ENCODE assay signal across 16 cellular contexts in the genomic region with DNA sequence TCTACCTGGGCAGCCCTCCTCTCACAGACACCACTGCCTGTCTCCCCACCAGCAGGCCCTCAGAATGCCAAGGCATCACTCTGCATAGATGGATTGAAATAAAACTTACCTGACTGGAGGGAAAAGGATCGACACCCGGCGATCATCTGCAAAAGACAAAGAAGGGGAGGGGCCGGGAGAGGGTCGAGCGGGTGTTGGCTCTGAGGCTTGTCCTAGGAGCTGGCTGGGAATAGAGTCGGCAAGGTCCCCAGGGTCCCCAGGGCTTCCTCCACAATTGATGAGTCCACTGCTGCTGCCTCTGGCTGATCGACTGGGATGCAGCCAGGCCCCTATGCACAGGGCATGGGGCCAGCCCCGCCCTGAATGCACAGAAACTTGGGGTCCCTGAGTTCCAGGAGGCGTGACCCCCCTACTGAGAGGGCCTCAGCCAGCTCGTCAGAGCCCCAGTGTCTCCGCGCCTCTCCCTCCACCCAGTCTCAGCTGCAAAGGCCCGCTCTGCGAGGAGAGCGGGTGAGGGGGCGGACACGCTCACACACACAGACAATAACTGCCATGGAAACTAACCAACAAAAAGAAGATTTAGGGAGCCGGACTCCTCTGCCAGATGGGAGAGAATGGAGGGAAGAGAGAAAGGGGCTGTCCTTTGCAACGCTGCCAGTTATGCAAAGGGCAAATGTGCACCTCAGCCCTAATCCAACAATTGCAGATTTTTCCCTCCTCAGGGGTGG. TPM values are rescaled to one million over a fixed set of nuclear protein-coding genes. Genes with fewer than 3 reads are reported as not detected.
DNase-seq lines count a peak whose midpoint lies in the region; ATAC-seq, FAIRE-seq and TF ChIP-seq lines count a peak whose summit lies in the region.
"Had no signal": no experiment of that assay in that cellular context is flagged by ENCODE, and none has a peak within 500 bp of the region (broad histone marks: within the 10 kb centered on the region; RNA-seq: fewer than 3 reads in every experiment).

A gene with protein sequence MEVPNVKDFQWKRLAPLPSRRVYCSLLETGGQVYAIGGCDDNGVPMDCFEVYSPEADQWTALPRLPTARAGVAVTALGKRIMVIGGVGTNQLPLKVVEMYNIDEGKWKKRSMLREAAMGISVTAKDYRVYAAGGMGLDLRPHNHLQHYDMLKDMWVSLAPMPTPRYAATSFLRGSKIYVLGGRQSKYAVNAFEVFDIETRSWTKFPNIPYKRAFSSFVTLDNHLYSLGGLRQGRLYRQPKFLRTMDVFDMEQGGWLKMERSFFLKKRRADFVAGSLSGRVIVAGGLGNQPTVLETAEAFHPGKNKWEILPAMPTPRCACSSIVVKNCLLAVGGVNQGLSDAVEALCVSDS (minus strand): TSS at position 499 of the 728 bp plus-strand sequence. CDS start 13,318 bp downstream, outside the sequence.

- H3K9me3 ChIP-seq in H1 (ENCODE audit: insufficient read depth in 2 of 2, low read depth in 1 of 2, low read length in 1 of 2), result no peaks in the 10 kb centered on the region
- no peaks in the 10 kb centered on the region for H3K9me3 ChIP-seq in ovary

- H2BK120ac ChIP-seq in H1 (replicated peaks; ENCODE audit: low read depth, low read length), result peak within 1 kb of the TSS; percentile 73

- H2BK5ac ChIP-seq in H1 (ENCODE audit: low read depth, low read length), result peak within 1 kb of the TSS; percentile 62; the same call in 1 of the 2 replicates

- 56% methylated on average over 19 of the region's 20 CpGs; no CpG with 5 or more reads in 1 of the 2 experiments for WGBS in H1 (ENCODE audit: extremely low coverage in 1 of 2, insufficient coverage in 1 of 2, insufficient read length in 1 of 2, insufficient replicate concordance in 2 of 2, low coverage in 1 of 2, low lambda C conversion rate in 2 of 2, missing lambda C conversion rate in 1 of 2), 2 experiments
- WGBS in ovary, 3 donors, result 5 to 18% (median 7%) methylated on average over 19 to 20 of the region's 20 CpGs

- H3K79me2 ChIP-seq in H1 (ENCODE audit: control insufficient read depth in 1 of 2, insufficient read depth in 2 of 2, low read length in 2 of 2), result no peaks in the 10 kb centered on the region

- H3K79me1 ChIP-seq in H1 (ENCODE audit: low read depth, low read length), result no peaks in the 10 kb centered on the region

- ATAC-seq in HG03025 (IDR thresholded peaks at IDR 0.05; ENCODE audit: low FRiP score, unreplicated experiment), result no peak
- ATAC-seq in left lobe of liver, result no peak
- no peak for ATAC-seq in SK-N-SH treated with all-trans-retinoic acid at 6 μM for 48 hours
- ATAC-seq: activated T-cell treated with anti-CD3 and anti-CD28 coated beads, Interleukin-2, amount 50 U/mL, for 72 hours had no signal

- H2BK20ac ChIP-seq in H1 (ENCODE audit: low read length), result peak within 1 kb of the TSS; percentile 89; the same call in 1 of the 2 replicates

- H4K91ac ChIP-seq in H1 (replicated peaks; ENCODE audit: insufficient read length, low read length), result peak within 1 kb of the TSS; percentile 57

- no peak for TF ChIP-seq CTCF in H1 (IDR thresholded peaks at IDR 0.05; ENCODE audit: control extremely low read depth in 1 of 3, insufficient read depth in 1 of 3, low read depth in 1 of 3, low read length in 3 of 3)
- no peak for TF ChIP-seq CTCF in ovary (IDR thresholded peaks at IDR 0.05)

- no peak within 1 kb of the TSS for H3K56ac ChIP-seq in H1 (replicated peaks; ENCODE audit: insufficient read length, low read depth, low read length)

- POLR2A ChIA-PET in H1 (lab: Charles Lee; ENCODE audit: partially characterized antibody), result no interaction called here

- TF ChIP-seq POLR2A in GM12891 (IDR thresholded peaks at IDR 0.05; ENCODE audit: low read depth, low read length), result no peak
- no peak for TF ChIP-seq POLR2A in H1 (IDR thresholded peaks at IDR 0.05; ENCODE audit: control extremely low read depth in 1 of 2, low read depth in 2 of 2, low read length in 2 of 2)
- peak; percentile 50 for TF ChIP-seq POLR2A in ovary (IDR thresholded peaks at IDR 0.05)

- DNase-seq in GM12891 (ENCODE audit: insufficient read length, low spot score), result no peak
- DNase-seq in NCI-H1694 treated with DMSO at 0.1 percent for 48 hours (lab: John Stamatoyannopoulos, UW), result peak; percentile 79
- DNase-seq in H1 (ENCODE audit: low read depth in 1 of 2, low spot score in 2 of 2), result no peak
- peak; percentile 76 to 81 (median 78) for DNase-seq in ovary
- DNase-seq in left lobe of liver (ENCODE audit: low spot score), result no peak
- no peak for DNase-seq in SW 1271 (lab: John Stamatoyannopoulos, UW)
- DNase-seq: activated CD4-positive, CD25-positive, alpha-beta regulatory T cell treated with anti-CD3 and anti-CD28 coated beads, Interleukin-2, amount 50 U/mL, for 72 hours; activated T-cell treated with anti-CD3 and anti-CD28 coated beads, Interleukin-2, amount 50 U/mL, for 72 hours; CD4-positive, CD25-positive, alpha-beta regulatory T cell; stimulated activated CD4-positive, alpha-beta T cell treated with anti-CD3 and anti-CD28 coated beads, Interleukin-15, amount 100 ng/mL, for 24 hours had no signal

- CTCF ChIA-PET in H1 (lab: Charles Lee; ENCODE audit: partially characterized antibody), result interaction anchor here (1.0 to 67.1 kb wide), 12 partner anchors 16 to 235 kb away, joined by 3 to 2424 read pairs (median 4); a partner anchor contains a TSS

- H3K4me3 ChIP-seq in H1 (ENCODE audit: extremely low read depth in 1 of 4, insufficient read depth in 2 of 4, low read depth in 3 of 4, low read length in 4 of 4) (peak within 1 kb of the TSS in 1 of 4 experiments; percentile 1; a peak in 1 of 8 replicates), ovary (peak within 1 kb of the TSS; percentile 46)
- H3K4me3 ChIP-seq: SK-N-MC had no signal

- H3K4me1 ChIP-seq in H1 (replicated peaks in 1 of 4; ENCODE audit: control insufficient read depth in 3 of 4, insufficient read depth in 4 of 4, low read length in 3 of 4) (peaks cover 6 to 32% (median 19%) of the 10 kb centered on the region in 4 experiments), ovary (ENCODE audit: insufficient read depth) (peaks cover 19% of the 10 kb centered on the region)

- no peak within 1 kb of the TSS for H3K14ac ChIP-seq in H1 (ENCODE audit: insufficient read length)

- intact Hi-C loops in ovary (cut with DNase I), result loop anchor here in 3 of 4 donors (5.0 to 10.0 kb wide), 3 partner anchors 78 to 131 kb away; no protein-coding TSS in a partner anchor

- 0 out of 2 replicates have a peak within 1 kb of the TSS, but pooled peaks have one; percentile 14 for H2AK5ac ChIP-seq in H1 (ENCODE audit: low read depth, low read length)

- H2BK15ac ChIP-seq in H1 (ENCODE audit: low read length), result 0 out of 2 replicates have a peak within 1 kb of the TSS, but pooled peaks have one; percentile 49

- no peak within 1 kb of the TSS for H3K27ac ChIP-seq in H1 (ENCODE audit: low read depth, low read length)
- H3K27ac ChIP-seq in ovary, result peak within 1 kb of the TSS; percentile 42 to 84
- H3K27ac ChIP-seq: SK-N-MC had no signal

- peak within 1 kb of the TSS; percentile 61; the same call in 1 of the 2 replicates for H2AFZ ChIP-seq in H1 (ENCODE audit: low read length)

- FAIRE-seq in GM12891 (lab: Jason Lieb, UNC) (no peak), H1 (lab: Jason Lieb, UNC) (no peak)
- FAIRE-seq: bronchial epithelial cell, H54 had no signal

- no peaks in the 10 kb centered on the region for H4K20me1 ChIP-seq in H1 (replicated peaks in 1 of 2; ENCODE audit: control insufficient read depth in 1 of 2, insufficient read depth in 2 of 2, low read length in 2 of 2)

- H3K18ac ChIP-seq in H1 (ENCODE audit: extremely low read depth, low read length), result peak within 1 kb of the TSS; percentile 53

- H3K4me2 ChIP-seq in H1 (ENCODE audit: insufficient read depth in 1 of 2, low read depth in 2 of 2, low read length in 2 of 2), result peak within 1 kb of the TSS; percentile 31 to 48

- peak within 1 kb of the TSS; percentile 83; the same call in 1 of the 2 replicates for H4K8ac ChIP-seq in H1 (ENCODE audit: extremely low read depth, insufficient read depth, low read length)

- H2BK12ac ChIP-seq in H1 (ENCODE audit: low read depth, low read length), result peak within 1 kb of the TSS; percentile 53; the same call in 1 of the 2 replicates

- no peaks in the 10 kb centered on the region for H3K23me2 ChIP-seq in H1 (ENCODE audit: low read depth, low read length)

- H3K27me3 ChIP-seq in H1 (replicated peaks in 1 of 4; ENCODE audit: control insufficient read depth in 3 of 4, extremely low read depth in 1 of 4, insufficient read depth in 3 of 4, low read length in 3 of 4) (no peaks in the 10 kb centered on the region), ovary (no peaks in the 10 kb centered on the region)

- H4K5ac ChIP-seq in H1 (ENCODE audit: insufficient read length, low read depth, low read length), result no peak within 1 kb of the TSS

- no peak within 1 kb of the TSS; a peak in 1 of 7 replicates for H3K9ac ChIP-seq in H1 (replicated peaks in 1 of 4; ENCODE audit: extremely low read depth in 1 of 4, low read depth in 3 of 4, low read length in 3 of 4)

- TF ChIP-seq RAD21 in H1 (IDR thresholded peaks at IDR 0.05 in 1 of 2, conservative IDR thresholded peaks at IDR 0.05 in 1 of 2; ENCODE audit: low read depth in 2 of 2, low read length in 2 of 2), result no peak

- no peak within 1 kb of the TSS for H3K23ac ChIP-seq in H1 (ENCODE audit: insufficient read length)

- TF ChIP-seq EP300 in H1 (IDR thresholded peaks at IDR 0.05; ENCODE audit: borderline replicate concordance in 1 of 2, low read depth in 2 of 2, low read length in 2 of 2), result no peak
- TF ChIP-seq EP300 in ovary (IDR thresholded peaks at IDR 0.05), result no peak

- H3K4ac ChIP-seq in H1 (replicated peaks; ENCODE audit: insufficient read length, low read depth, low read length), result no peak within 1 kb of the TSS

- H3K36me3 ChIP-seq in H1 (ENCODE audit: control insufficient read depth in 2 of 4, insufficient read depth in 4 of 4, low read length in 3 of 4) (no peaks in the 10 kb centered on the region), ovary (no peaks in the 10 kb centered on the region)

TF ChIP-seq in GM12891, 5 proteins besides CTCF, POLR2A, EP300 and RAD21 (continues in another document):
- no peak for TF ChIP-seq POU2F2 (IDR thresholded peaks at IDR 0.05; ENCODE audit: low read depth, low read length)

TF ChIP-seq in SK-N-SH treated with all-trans-retinoic acid at 6 μM for 48 hours, 23 proteins besides CTCF, POLR2A, EP300 and RAD21 (continues in another document):
- TF ChIP-seq PPARA (CRISPR knock-in tag; IDR thresholded peaks at IDR 0.05; ENCODE audit: borderline replicate concordance), result no peak

RNA-seq across cellular contexts. Expression of the gene that starts here (rescaled TPM):
- not detected for polyA plus RNA-seq in GM12891 (2012; ENCODE audit: low read depth, missing spikeins)
- total RNA-seq in H1 (2021; fragmentation: NEBNext Ultra II Directional; extraction: Animal tissue kit (Norgen Biotek cat#: 25700)), result 2.5 and 3.4 TPM in 2 replicates
- polyA plus RNA-seq in H1 (2011; rRNA removed), result 1.9 and 2.5 TPM in 2 replicates
- polyA plus RNA-seq in H1 (2011; cell fraction: cytosol; rRNA removed), result 2.4 TPM
- polyA plus RNA-seq in H1 (2011; cell fraction: nucleus; rRNA removed), result 2.4 TPM
- 0.83 to 2.1 TPM (median 1.5 TPM) in 4 replicates for polyA plus RNA-seq in H1 (2012, experiment 1 of 2)
- 1.4 TPM for polyA plus RNA-seq in H1 (2012, experiment 2 of 2)
- 3.5 TPM for polyA plus RNA-seq in H1 (2013, experiment 1 of 2)
- polyA plus RNA-seq in H1 (2013, experiment 2 of 2), result 3.8 TPM
- 2.5 and 4.2 TPM in 2 replicates for polyA minus RNA-seq in H1 (2011; rRNA and poly(A)+ RNA removed)
- 1.4 TPM for polyA minus RNA-seq in H1 (2011; cell fraction: cytosol; rRNA and poly(A)+ RNA removed)
- polyA minus RNA-seq in H1 (2011; cell fraction: nucleus; rRNA and poly(A)+ RNA removed), result 1.00 TPM
- total RNA-seq in ovary, result 100 to 1,000 TPM; 111 to 457 (median 270) TPM
- 100 to 1,000 TPM; 112 to 296 TPM for polyA plus RNA-seq in ovary
- not detected for total RNA-seq in left lobe of liver
- total RNA-seq: activated T-cell treated with anti-CD3 and anti-CD28 coated beads, Interleukin-2, amount 50 U/mL, for 72 hours; bronchial epithelial cell; CD4-positive, CD25-positive, alpha-beta regulatory T cell; myocyte had no signal

Comparison
In these comparisons a context has a peak if more than half of its experiments do, and no peak if none do; other contexts are left out.
1. RNA of the gene that starts here (total RNA-seq): 111 to 457 TPM in ovary; 2.5 to 3.4 TPM in H1 and not detected in left lobe of liver (single experiment); every median in the first group is over 10 times any median in the second.
2. RNA of the gene that starts here (polyA plus RNA-seq): 112 to 296 TPM in ovary; 0.83 to 3.8 TPM in H1; every median in the first group is over 10 times any median in the second.
3. DNase-seq: peak in NCI-H1694 treated with DMSO at 0.1 percent for 48 hours (single experiment) and ovary (5 of 5); none in GM12891 (single experiment), H1 (0 of 2), left lobe of liver (single experiment) and SW 1271 (0 of 2).